ENCODE assay signal across 12 cellular contexts in the genomic region with DNA sequence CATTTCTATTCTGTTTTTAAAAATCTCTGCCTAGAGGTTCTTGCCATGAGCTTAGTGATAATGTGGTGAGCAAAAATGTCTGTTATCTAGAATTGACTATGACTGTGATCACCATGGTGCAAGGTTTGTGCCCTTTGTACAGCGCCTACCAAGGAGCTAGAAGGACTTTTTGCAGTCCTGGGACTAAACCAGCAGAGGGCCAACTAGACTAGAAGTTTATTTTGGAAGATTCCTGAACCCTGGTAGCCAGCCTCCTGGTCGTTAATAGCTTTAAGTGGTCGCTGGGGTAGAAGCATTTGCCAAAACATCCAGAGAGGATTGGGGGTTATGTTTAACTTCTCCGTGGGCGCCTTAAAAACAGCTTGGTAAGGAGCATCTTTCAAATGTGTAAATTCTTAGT. TPM values are rescaled to one million over a fixed set of nuclear protein-coding genes. Genes with fewer than 3 reads are reported as not detected.
DNase-seq lines count a peak whose midpoint lies in the region; ATAC-seq and TF ChIP-seq lines count a peak whose summit lies in the region.
"Had no signal": no experiment of that assay in that cellular context is flagged by ENCODE, and none has a peak within 500 bp of the region (broad histone marks: within the 10 kb centered on the region; RNA-seq: fewer than 3 reads in every experiment).

No MANE protein-coding gene starts in this region.

- no peak for ATAC-seq in HG03342 (IDR thresholded peaks at IDR 0.05; ENCODE audit: unreplicated experiment)

- no peak overlapping the region for H2AFZ ChIP-seq in MM.1S (ENCODE audit: low read length)
- H2AFZ ChIP-seq in osteoblast (ENCODE audit: low read length) = peak overlapping the region; percentile 84

- H3F3A ChIP-seq in MM.1S (ENCODE audit: insufficient read depth, low read length) = no peaks in the 10 kb centered on the region

- no peaks in the 10 kb centered on the region for H3K27me3 ChIP-seq in MM.1S (replicated peaks; ENCODE audit: insufficient read depth, low read length)
- no peaks in the 10 kb centered on the region for H3K27me3 ChIP-seq in osteoblast (ENCODE audit: insufficient read depth, low read length)

- H4K20me1 ChIP-seq in MM.1S (ENCODE audit: insufficient read depth, low read length) = no peaks in the 10 kb centered on the region
- H4K20me1 ChIP-seq in osteoblast (ENCODE audit: insufficient read depth, low read length) = no peaks in the 10 kb centered on the region

- TF ChIP-seq CTCF in MM.1S (IDR thresholded peaks at IDR 0.05; ENCODE audit: low read length) = peak; percentile 25
- peak; percentile 77 for TF ChIP-seq CTCF in osteoblast (IDR thresholded peaks at IDR 0.05; ENCODE audit: extremely low read depth, low read depth, low read length)

- H3K36me3 ChIP-seq in MM.1S (replicated peaks; ENCODE audit: insufficient read depth, low read length) = 0 out of 2 replicates have a peak, but pooled peaks cover 2% of the 10 kb centered on the region
- H3K36me3 ChIP-seq in osteoblast (ENCODE audit: insufficient read depth, low read length) = no peaks in the 10 kb centered on the region

- H3K27ac ChIP-seq in MM.1S (ENCODE audit: low read length) (no peak overlapping the region), osteoblast (ENCODE audit: low read depth, low read length) (peak overlapping the region; percentile 14)
- H3K27ac ChIP-seq: SK-N-MC had no signal

- H3K79me2 ChIP-seq in MM.1S (ENCODE audit: low read length) = no peaks in the 10 kb centered on the region
- peaks cover 8% of the 10 kb centered on the region for H3K79me2 ChIP-seq in osteoblast (ENCODE audit: insufficient read depth, low read length)

- peak; percentile 37 for DNase-seq in DMS 273 (lab: John Stamatoyannopoulos, UW; ENCODE audit: unreplicated experiment)
- no peak for DNase-seq in DMS 273 treated with DMSO at 0.1 percent for 48 hours (lab: John Stamatoyannopoulos, UW)
- no peak for DNase-seq in MM.1S
- DNase-seq in dermis blood vessel endothelial cell = peak; percentile 24
- peak; percentile 69 for DNase-seq in osteoblast (ENCODE audit: insufficient read length, low spot score, missing footprints)
- DNase-seq in stimulated activated CD4-positive, alpha-beta T cell treated with anti-CD3 and anti-CD28 coated beads, Interleukin-4, amount 100 ng/mL, for 1 hour = no peak
- DNase-seq in stimulated activated CD4-positive, alpha-beta T cell treated with anti-CD3 and anti-CD28 coated beads, Interleukin-15, amount 100 ng/mL, for 24 hours = no peak
- DNase-seq: activated T-cell treated with anti-CD3 and anti-CD28 coated beads, Interleukin-2, amount 50 U/mL, for 1 hour; islet precursor cell; NCI-H1092 treated with DMSO at 0.1 percent for 48 hours had no signal

- no peak overlapping the region for H3K9ac ChIP-seq in MM.1S (ENCODE audit: low read length)

- H3K9me2 ChIP-seq in MM.1S (replicated peaks; ENCODE audit: insufficient read depth, low read length) = no peaks in the 10 kb centered on the region

- no peaks in the 10 kb centered on the region for H3K4me1 ChIP-seq in MM.1S (ENCODE audit: low read length)
- H3K4me1 ChIP-seq in osteoblast (ENCODE audit: insufficient read depth, low read length) = peaks cover 22% of the 10 kb centered on the region

- H3K4me2 ChIP-seq in MM.1S (ENCODE audit: low read depth, low read length) (no peak overlapping the region), osteoblast (ENCODE audit: insufficient read depth, low read length) (peak overlapping the region; percentile 47)

- H3K9me3 ChIP-seq in MM.1S (replicated peaks; ENCODE audit: insufficient read depth, low read length) (no peaks in the 10 kb centered on the region), osteoblast (ENCODE audit: low read depth, low read length) (no peaks in the 10 kb centered on the region)

- no peak overlapping the region for H3K4me3 ChIP-seq in MM.1S (ENCODE audit: low read length)
- no peak overlapping the region for H3K4me3 ChIP-seq in osteoblast (ENCODE audit: insufficient read depth, low read length)
- H3K4me3 ChIP-seq: SK-N-MC had no signal

RNA-seq across cellular contexts. Expression of a gene that starts 7.8 kb away (rescaled TPM):
- total RNA-seq in dermis blood vessel endothelial cell = 0.34 TPM in 1 of 2 replicates, not detected in the other
- 6.8 and 9.0 TPM in 2 replicates for total RNA-seq in osteoblast

RNA-seq across cellular contexts. Expression of a gene that starts 34.0 kb away (rescaled TPM):
- 8.0 and 34.6 TPM in 2 replicates for total RNA-seq in dermis blood vessel endothelial cell
- total RNA-seq in osteoblast = 7.2 and 8.8 TPM in 2 replicates

RNA-seq across cellular contexts. Expression of a gene that starts 56.1 kb away (rescaled TPM):
- total RNA-seq in dermis blood vessel endothelial cell (1.2 TPM in 2 replicates), osteoblast (4.7 and 5.0 TPM in 2 replicates)

Comparison
In these comparisons a context has a peak if more than half of its experiments do, and no peak if none do; other contexts are left out.
1. DNase-seq: peak in DMS 273 (single experiment), dermis blood vessel endothelial cell (single experiment) and osteoblast (single experiment); none in DMS 273 treated with DMSO at 0.1 percent for 48 hours (single experiment), MM.1S (single experiment), stimulated activated CD4-positive, alpha-beta T cell treated with anti-CD3 and anti-CD28 coated beads, Interleukin-4, amount 100 ng/mL, for 1 hour (single experiment) and stimulated activated CD4-positive, alpha-beta T cell treated with anti-CD3 and anti-CD28 coated beads, Interleukin-15, amount 100 ng/mL, for 24 hours (single experiment).